15 cellular contexts compared by ENCODE assay signal in genomic region chr10:99906470-99906869, GRCh38.
DNase-seq lines count a peak whose midpoint lies in the region; ATAC-seq and TF ChIP-seq lines count a peak whose summit lies in the region.
"Had no signal": no experiment of that assay in that cellular context is flagged by ENCODE, and none has a peak within 500 bp of the region (broad histone marks: within the 10 kb centered on the region; RNA-seq: fewer than 3 reads in every experiment).

No MANE protein-coding gene starts in this region.

- CTCF ChIA-PET in SK-N-SH (lab: Yijun Ruan, JAX), result interaction anchor here (1.2 to 2.9 kb wide), 2 partner anchors 61 to 103 kb away, joined by 4 to 8 read pairs; partner anchors contain the start of gene DNMBP
- CTCF ChIA-PET in activated naive CD4-positive, alpha-beta T cell treated with anti-CD3 and anti-CD28 coated beads, Interleukin-2, amount 10 ng/mL, durations not matched to agents 7 days and 5 days (lab: Charles Lee), result interaction anchor here (1.0 kb wide), 1 partner anchor 11 kb away, joined by 4 read pairs; no protein-coding TSS in a partner anchor

- peaks cover 21% of the 10 kb centered on the region for H3F3A ChIP-seq in SK-N-SH (replicated peaks; ENCODE audit: insufficient read depth)
- no peaks in the 10 kb centered on the region for H3F3A ChIP-seq in neural progenitor cell (ENCODE audit: low read depth)

- H3K4me2 ChIP-seq in SK-N-SH, result no peak overlapping the region
- H3K4me2 ChIP-seq in neural progenitor cell, result no peak overlapping the region

- H3K27me3 ChIP-seq in SK-N-SH (ENCODE audit: insufficient read depth) (no peaks in the 10 kb centered on the region), foreskin keratinocyte (no peaks in the 10 kb centered on the region), neural progenitor cell (no peaks in the 10 kb centered on the region)
- H3K27me3 ChIP-seq: vagina had no signal

- H3K4me3 ChIP-seq in SK-N-SH (ENCODE audit: low read depth in 2 of 2, low read length in 1 of 2) (no peak overlapping the region), skeletal muscle cell (ENCODE audit: low read depth, low read length) (no peak overlapping the region), neural progenitor cell (no peak overlapping the region)
- H3K4me3 ChIP-seq: vagina had no signal

- H3K9ac ChIP-seq in SK-N-SH (no peak overlapping the region), neural progenitor cell (no peak overlapping the region)

- DNase-seq in GM03348 (ENCODE audit: low spot score), result peak; percentile 83
- DNase-seq in SK-N-SH, result no peak
- peak; percentile 79 to 99 for DNase-seq in foreskin keratinocyte
- DNase-seq in skeletal muscle cell (ENCODE audit: low read depth), result peak; percentile 37
- DNase-seq in activated CD4-positive, alpha-beta T cell treated with anti-CD3 and anti-CD28 coated beads, Interleukin-2, amount 50 U/mL, for 48 hours, result no peak
- no peak for DNase-seq in activated naive CD4-positive, alpha-beta T cell treated with anti-CD3 and anti-CD28 coated beads, Interleukin-2, amount 10 ng/mL, durations not matched to agents 7 days and 5 days
- DNase-seq in neural progenitor cell (ENCODE audit: low spot score), result no peak
- DNase-seq: activated CD4-positive, alpha-beta T cell treated with anti-CD3 and anti-CD28 coated beads for 48 hours; DMS153; naive thymus-derived CD8-positive, alpha-beta T cell; NCI-H2081; SHP77 treated with DMSO at 0.1 percent for 48 hours had no signal

- TF ChIP-seq CTCF in SK-N-SH (IDR thresholded peaks at IDR 0.05), result peak; percentile 30; the same call in 1 of the 2 replicates
- peak; percentile 69 for TF ChIP-seq CTCF in foreskin keratinocyte (conservative IDR thresholded peaks at IDR 0.05)
- no peak for TF ChIP-seq CTCF in neural progenitor cell (IDR thresholded peaks at IDR 0.05)

- POLR2A ChIA-PET in SK-N-SH (lab: Yijun Ruan, JAX), result no interaction called here

- 59% methylated on average over 9 of the region's 9 CpGs for WGBS in SK-N-SH (ENCODE audit: low lambda C conversion rate)

- H3K27me3 Mint-ChIP-seq in activated naive CD4-positive, alpha-beta T cell treated with anti-CD3 and anti-CD28 coated beads, Interleukin-2, amount 10 ng/mL, durations not matched to agents 7 days and 5 days, result no peaks in the 10 kb centered on the region
- no peaks in the 10 kb centered on the region for H3K27me3 Mint-ChIP-seq in neural progenitor cell (ENCODE audit: insufficient read depth, low read depth)
- H3K27me3 Mint-ChIP-seq: naive thymus-derived CD8-positive, alpha-beta T cell had no signal

- TF ChIP-seq RAD21 in SK-N-SH (IDR thresholded peaks at IDR 0.05; ENCODE audit: low read length), result peak; percentile 20; the same call in 1 of the 2 replicates

- peaks cover 3% of the 10 kb centered on the region for H3K36me3 Mint-ChIP-seq in activated naive CD4-positive, alpha-beta T cell treated with anti-CD3 and anti-CD28 coated beads, Interleukin-2, amount 10 ng/mL, durations not matched to agents 7 days and 5 days
- peaks cover 35% of the 10 kb centered on the region for H3K36me3 Mint-ChIP-seq in neural progenitor cell

- no peaks in the 10 kb centered on the region for H3K9me3 ChIP-seq in SK-N-SH
- H3K9me3 ChIP-seq in neural progenitor cell (ENCODE audit: low read depth), result no peaks in the 10 kb centered on the region
- H3K9me3 ChIP-seq: vagina had no signal

- H3K9me2 ChIP-seq in SK-N-SH, result no peaks in the 10 kb centered on the region

- H4K20me1 ChIP-seq in SK-N-SH (ENCODE audit: insufficient read depth) (peaks cover 7% of the 10 kb centered on the region), neural progenitor cell (ENCODE audit: low read depth) (peaks cover 8% of the 10 kb centered on the region)

- ATAC-seq in foreskin keratinocyte, result peak; percentile 91
- no peak for ATAC-seq in GM18502 (IDR thresholded peaks at IDR 0.05; ENCODE audit: poor library complexity, unreplicated experiment)
- ATAC-seq: naive thymus-derived CD8-positive, alpha-beta T cell had no signal

- no peak overlapping the region for H3K4me3 Mint-ChIP-seq in activated naive CD4-positive, alpha-beta T cell treated with anti-CD3 and anti-CD28 coated beads, Interleukin-2, amount 10 ng/mL, durations not matched to agents 7 days and 5 days
- no peak overlapping the region for H3K4me3 Mint-ChIP-seq in neural progenitor cell
- H3K4me3 Mint-ChIP-seq: naive thymus-derived CD8-positive, alpha-beta T cell had no signal

- TF ChIP-seq EP300 in SK-N-SH (IDR thresholded peaks at IDR 0.05; ENCODE audit: borderline replicate concordance in 1 of 2, low read depth in 1 of 2, low read length in 1 of 2), result no peak

- peaks cover 27 to 81% of the 10 kb centered on the region in 2 experiments for H3K36me3 ChIP-seq in SK-N-SH (replicated peaks in 1 of 2; ENCODE audit: control insufficient read depth in 1 of 2, insufficient read depth in 2 of 2, low read length in 1 of 2)
- H3K36me3 ChIP-seq in neural progenitor cell, result peaks cover 16% of the 10 kb centered on the region

- H3K27ac ChIP-seq in SK-N-SH (ENCODE audit: low read depth in 2 of 2, low read length in 1 of 2) (peak overlapping the region in 1 of 2 experiments; percentile 34; a peak in 1 of 4 replicates), foreskin keratinocyte (peak overlapping the region; percentile 47), neural progenitor cell (no peak overlapping the region)
- H3K27ac ChIP-seq: HL-60, vagina had no signal

- H3K4me1 ChIP-seq in SK-N-SH (ENCODE audit: control insufficient read depth in 1 of 2, insufficient read depth in 2 of 2, low read depth in 1 of 2, low read length in 1 of 2), result 0 out of 4 replicates have a peak, but pooled peaks cover 0 to 7% of the 10 kb centered on the region in 2 experiments
- H3K4me1 ChIP-seq in foreskin keratinocyte, result peaks cover 5% of the 10 kb centered on the region
- peaks cover 18% of the 10 kb centered on the region for H3K4me1 ChIP-seq in neural progenitor cell
- H3K4me1 ChIP-seq: vagina had no signal

- no peak overlapping the region for H3K27ac Mint-ChIP-seq in activated naive CD4-positive, alpha-beta T cell treated with anti-CD3 and anti-CD28 coated beads, Interleukin-2, amount 10 ng/mL, durations not matched to agents 7 days and 5 days
- H3K27ac Mint-ChIP-seq in neural progenitor cell, result no peak overlapping the region
- H3K27ac Mint-ChIP-seq: naive thymus-derived CD8-positive, alpha-beta T cell had no signal

- no peaks in the 10 kb centered on the region for H3K9me3 Mint-ChIP-seq in activated naive CD4-positive, alpha-beta T cell treated with anti-CD3 and anti-CD28 coated beads, Interleukin-2, amount 10 ng/mL, durations not matched to agents 7 days and 5 days
- no peaks in the 10 kb centered on the region for H3K9me3 Mint-ChIP-seq in neural progenitor cell
- H3K9me3 Mint-ChIP-seq: naive thymus-derived CD8-positive, alpha-beta T cell had no signal

- H3K4me1 Mint-ChIP-seq in activated naive CD4-positive, alpha-beta T cell treated with anti-CD3 and anti-CD28 coated beads, Interleukin-2, amount 10 ng/mL, durations not matched to agents 7 days and 5 days, result peaks cover 9% of the 10 kb centered on the region
- peaks cover 22% of the 10 kb centered on the region for H3K4me1 Mint-ChIP-seq in neural progenitor cell
- H3K4me1 Mint-ChIP-seq: naive thymus-derived CD8-positive, alpha-beta T cell had no signal

- H3K79me2 ChIP-seq in SK-N-SH (ENCODE audit: insufficient read depth), result peaks cover 87% of the 10 kb centered on the region
- peaks cover 44% of the 10 kb centered on the region for H3K79me2 ChIP-seq in neural progenitor cell (ENCODE audit: low read depth)

- H2AFZ ChIP-seq in SK-N-SH (ENCODE audit: low read depth) (no peak overlapping the region), neural progenitor cell (replicated peaks) (no peak overlapping the region)

TF ChIP-seq in SK-N-SH, 30 proteins besides CTCF, POLR2A, EP300 and RAD21 (continues in another document):
- no peak for TF ChIP-seq REST (IDR thresholded peaks at IDR 0.05; ENCODE audit: low read depth, low read length)
- peak; percentile 35; the same call in 1 of the 2 replicates for TF ChIP-seq JUND (IDR thresholded peaks at IDR 0.05)
- peak; percentile 66 for TF ChIP-seq MAX (IDR thresholded peaks at IDR 0.05; ENCODE audit: low read depth)
- TF ChIP-seq, protein P1, sequence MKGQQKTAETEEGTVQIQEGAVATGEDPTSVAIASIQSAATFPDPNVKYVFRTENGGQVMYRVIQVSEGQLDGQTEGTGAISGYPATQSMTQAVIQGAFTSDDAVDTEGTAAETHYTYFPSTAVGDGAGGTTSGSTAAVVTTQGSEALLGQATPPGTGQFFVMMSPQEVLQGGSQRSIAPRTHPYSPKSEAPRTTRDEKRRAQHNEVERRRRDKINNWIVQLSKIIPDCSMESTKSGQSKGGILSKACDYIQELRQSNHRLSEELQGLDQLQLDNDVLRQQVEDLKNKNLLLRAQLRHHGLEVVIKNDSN (IDR thresholded peaks at IDR 0.05; ENCODE audit: borderline replicate concordance, low read depth), result peak; percentile 47; the same call in 1 of the 2 replicates
- TF ChIP-seq GATA2 (CRISPR knock-in tag; IDR thresholded peaks at IDR 0.05), result no peak

Comparison
In these comparisons a context has a peak if more than half of its experiments do, and no peak if none do; other contexts are left out.
1. DNase-seq: peak in GM03348 (single experiment), foreskin keratinocyte (2 of 2) and skeletal muscle cell (single experiment); none in SK-N-SH (single experiment), activated CD4-positive, alpha-beta T cell treated with anti-CD3 and anti-CD28 coated beads, Interleukin-2, amount 50 U/mL, for 48 hours (0 of 2), activated naive CD4-positive, alpha-beta T cell treated with anti-CD3 and anti-CD28 coated beads, Interleukin-2, amount 10 ng/mL, durations not matched to agents 7 days and 5 days (single experiment) and neural progenitor cell (single experiment).